ENCODE assay signal across 12 cellular contexts in the genomic region with DNA sequence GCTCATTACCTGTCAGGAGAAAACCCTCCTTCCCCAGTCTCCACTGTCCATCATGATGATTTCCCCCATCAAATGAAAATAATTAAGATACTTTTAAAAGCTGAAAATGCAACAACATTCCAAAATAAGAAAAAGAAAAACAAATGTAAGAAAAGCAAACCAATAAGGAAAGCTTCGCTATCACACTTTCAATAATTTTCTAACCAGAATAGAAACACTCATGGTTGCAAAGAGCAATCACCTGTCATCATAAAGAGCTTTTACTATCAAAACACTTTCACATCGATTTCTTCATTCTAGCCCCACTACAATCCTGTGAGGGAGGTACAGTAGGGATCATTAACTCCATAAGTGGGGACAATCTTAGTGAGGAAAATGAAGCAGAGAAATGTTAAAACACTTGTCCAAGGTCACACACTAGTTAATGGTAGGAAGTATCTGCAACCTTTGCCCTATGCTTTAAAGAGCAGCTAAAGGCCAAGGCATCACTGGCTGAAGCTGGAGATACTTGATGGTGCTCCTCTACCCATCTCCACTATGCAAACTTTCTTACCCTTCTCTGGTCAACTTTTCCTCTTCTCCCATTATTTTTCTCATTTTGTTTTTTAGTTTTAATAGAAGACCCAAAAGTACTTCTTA. TPM values are rescaled to one million over a fixed set of nuclear protein-coding genes. Genes with fewer than 3 reads are reported as not detected.
A peak's percentile ranks its signal among the peaks of the same experiment; 100 is the strongest.
DNase-seq lines count a peak whose midpoint lies in the region; ATAC-seq and TF ChIP-seq lines count a peak whose summit lies in the region.
"Had no signal": no experiment of that assay in that cellular context is flagged by ENCODE, and none has a peak within 500 bp of the region (broad histone marks: within the 10 kb centered on the region; RNA-seq: fewer than 3 reads in every experiment).

No MANE protein-coding gene starts in this region.

- no peaks in the 10 kb centered on the region for H3K9me3 Mint-ChIP-seq in activated T-helper 2 cell treated with anti-CD3 and anti-CD28 coated beads, Interferon-gamma antibody, Interleukin-2, Interleukin-4, amounts not matched to agents 10 μg/mL and 5 μg/mL and 100 μg/mL, durations not matched to agents 14 hours and 24 hours and 36 hours
- H3K9me3 Mint-ChIP-seq: activated CD4-positive, alpha-beta T cell treated with anti-CD3 and anti-CD28 coated beads, Interleukin-2, amount 10 ng/mL, durations not matched to agents 7 days and 5 days had no signal

- H3K27ac ChIP-seq in SK-N-SH (ENCODE audit: low read depth in 2 of 2, low read length in 1 of 2) (no peak overlapping the region), coronary artery (no peak overlapping the region), neutrophil (peak overlapping the region; percentile 65)

- POLR2A ChIA-PET in SK-N-SH (lab: Yijun Ruan, JAX) = no interaction called here

- H2AFZ ChIP-seq in SK-N-SH (ENCODE audit: low read depth) = no peak overlapping the region

- H3K9me2 ChIP-seq in SK-N-SH = no peaks in the 10 kb centered on the region

- H3K36me3 ChIP-seq in SK-N-SH (replicated peaks in 1 of 2; ENCODE audit: control insufficient read depth in 1 of 2, insufficient read depth in 2 of 2, low read length in 1 of 2) (peaks cover 19 to 31% of the 10 kb centered on the region in 2 experiments), neutrophil (no peaks in the 10 kb centered on the region)

- no peak for TF ChIP-seq EP300 in SK-N-SH (IDR thresholded peaks at IDR 0.05; ENCODE audit: borderline replicate concordance in 1 of 2, low read depth in 1 of 2, low read length in 1 of 2)

- CTCF ChIA-PET in SK-N-SH (lab: Yijun Ruan, JAX) = interaction anchor here (1.3 kb wide), 1 partner anchor 95 kb away, joined by 5 read pairs; no protein-coding TSS in a partner anchor

- TF ChIP-seq RAD21 in SK-N-SH (IDR thresholded peaks at IDR 0.05; ENCODE audit: low read length) = no peak

- H3K9me3 ChIP-seq in SK-N-SH (no peaks in the 10 kb centered on the region), neutrophil (no peaks in the 10 kb centered on the region)
- H3K9me3 ChIP-seq: spleen had no signal

- H3K36me3 Mint-ChIP-seq in activated T-helper 2 cell treated with anti-CD3 and anti-CD28 coated beads, Interferon-gamma antibody, Interleukin-2, Interleukin-4, amounts not matched to agents 10 μg/mL and 5 μg/mL and 100 μg/mL, durations not matched to agents 14 hours and 24 hours and 36 hours (ENCODE audit: low read depth) = peaks cover 23% of the 10 kb centered on the region

- DNase-seq in SK-N-SH (no peak), NB4 (ENCODE audit: low read depth) (no peak), coronary artery (ENCODE audit: low spot score) (no peak), GOT3 (lab: John Stamatoyannopoulos, UW) (no peak), dermis blood vessel endothelial cell (no peak)
- DNase-seq in activated T-helper 2 cell treated with anti-CD3 and anti-CD28 coated beads, Interferon-gamma antibody, Interleukin-2, Interleukin-4, amounts not matched to agents 10 μg/mL and 5 μg/mL and 100 μg/mL, durations not matched to agents 14 hours and 24 hours and 36 hours (ENCODE audit: low spot score) = no peak
- DNase-seq: ACHN; activated CD4-positive, alpha-beta T cell treated with anti-CD3 and anti-CD28 coated beads, Interleukin-2, amount 10 ng/mL, durations not matched to agents 7 days and 5 days; spleen; stimulated activated CD8-positive, alpha-beta memory T cell treated with anti-CD3 and anti-CD28 coated beads, Interleukin-4, amount 100 ng/mL, for 48 hours had no signal

- no peak for ATAC-seq in SK-N-SH treated with all-trans-retinoic acid at 6 μM for 48 hours

- H4K20me1 ChIP-seq in SK-N-SH (ENCODE audit: insufficient read depth) = peaks cover 10% of the 10 kb centered on the region

- TF ChIP-seq POLR2A in NB4 (IDR thresholded peaks at IDR 0.05; ENCODE audit: extremely low read depth, insufficient read length) = no peak

- peaks cover 29% of the 10 kb centered on the region for H3F3A ChIP-seq in SK-N-SH (replicated peaks; ENCODE audit: insufficient read depth)

- H3K9ac ChIP-seq in SK-N-SH = no peak overlapping the region

- H3K27me3 ChIP-seq in SK-N-SH (ENCODE audit: insufficient read depth) = no peaks in the 10 kb centered on the region
- H3K27me3 ChIP-seq in neutrophil = no peaks in the 10 kb centered on the region
- H3K27me3 ChIP-seq: spleen had no signal

- intact Hi-C loops in activated T-helper 2 cell treated with anti-CD3 and anti-CD28 coated beads, Interferon-gamma antibody, Interleukin-2, Interleukin-4, amounts not matched to agents 10 μg/mL and 5 μg/mL and 100 μg/mL, durations not matched to agents 14 hours and 24 hours and 36 hours (cut with micrococcal nuclease) = loop anchor here (5.0 kb wide), 1 partner anchor 167 kb away; a partner anchor contains a TSS

- peaks cover 30% of the 10 kb centered on the region for H3K4me1 Mint-ChIP-seq in activated T-helper 2 cell treated with anti-CD3 and anti-CD28 coated beads, Interferon-gamma antibody, Interleukin-2, Interleukin-4, amounts not matched to agents 10 μg/mL and 5 μg/mL and 100 μg/mL, durations not matched to agents 14 hours and 24 hours and 36 hours (ENCODE audit: low read depth)

- H3K4me3 Mint-ChIP-seq in activated T-helper 2 cell treated with anti-CD3 and anti-CD28 coated beads, Interferon-gamma antibody, Interleukin-2, Interleukin-4, amounts not matched to agents 10 μg/mL and 5 μg/mL and 100 μg/mL, durations not matched to agents 14 hours and 24 hours and 36 hours (ENCODE audit: low read depth) = no peak overlapping the region

- TF ChIP-seq CTCF in SK-N-SH (IDR thresholded peaks at IDR 0.05) (no peak), NB4 (IDR thresholded peaks at IDR 0.05; ENCODE audit: low read depth, low read length) (no peak), coronary artery (IDR thresholded peaks at IDR 0.05) (no peak), neutrophil (IDR thresholded peaks at IDR 0.05) (no peak)

- H3K4me3 ChIP-seq in SK-N-SH (ENCODE audit: low read depth in 2 of 2, low read length in 1 of 2) (no peak overlapping the region), NB4 (ENCODE audit: low read depth, low read length) (peak overlapping the region; percentile 74), coronary artery (peak overlapping the region; percentile 14), neutrophil (ENCODE audit: low read depth in 1 of 2, low read length in 1 of 2) (no peak overlapping the region)

- WGBS in SK-N-SH (ENCODE audit: low lambda C conversion rate) = 64% methylated on average over 2 of the region's 2 CpGs

- H3K4me1 ChIP-seq in SK-N-SH (ENCODE audit: control insufficient read depth in 1 of 2, insufficient read depth in 2 of 2, low read depth in 1 of 2, low read length in 1 of 2) (peaks cover 20 to 21% of the 10 kb centered on the region in 2 experiments), neutrophil (ENCODE audit: control insufficient read depth in 1 of 2, insufficient read depth in 1 of 2, low read depth in 1 of 2, low read length in 1 of 2) (peaks cover 26 to 28% of the 10 kb centered on the region in 2 experiments)

- H3K27me3 Mint-ChIP-seq in activated T-helper 2 cell treated with anti-CD3 and anti-CD28 coated beads, Interferon-gamma antibody, Interleukin-2, Interleukin-4, amounts not matched to agents 10 μg/mL and 5 μg/mL and 100 μg/mL, durations not matched to agents 14 hours and 24 hours and 36 hours (ENCODE audit: low read depth) = no peaks in the 10 kb centered on the region
- H3K27me3 Mint-ChIP-seq: activated CD4-positive, alpha-beta T cell treated with anti-CD3 and anti-CD28 coated beads, Interleukin-2, amount 10 ng/mL, durations not matched to agents 7 days and 5 days had no signal

- H3K79me2 ChIP-seq in SK-N-SH (ENCODE audit: insufficient read depth) = peaks cover 70% of the 10 kb centered on the region

- peak overlapping the region; percentile 88; the same call in 1 of the 2 replicates for H3K4me2 ChIP-seq in SK-N-SH

- H3K27ac Mint-ChIP-seq in activated T-helper 2 cell treated with anti-CD3 and anti-CD28 coated beads, Interferon-gamma antibody, Interleukin-2, Interleukin-4, amounts not matched to agents 10 μg/mL and 5 μg/mL and 100 μg/mL, durations not matched to agents 14 hours and 24 hours and 36 hours = no peak overlapping the region
- H3K27ac Mint-ChIP-seq: activated CD4-positive, alpha-beta T cell treated with anti-CD3 and anti-CD28 coated beads, Interleukin-2, amount 10 ng/mL, durations not matched to agents 7 days and 5 days had no signal

TF ChIP-seq in SK-N-SH, 30 proteins besides CTCF, POLR2A, EP300 and RAD21 (continues in another document):
- no peak for TF ChIP-seq FOXM1 (IDR thresholded peaks at IDR 0.05; ENCODE audit: low read depth)
- TF ChIP-seq ELF1 (IDR thresholded peaks at IDR 0.05) = no peak

RNA-seq across cellular contexts. Expression of a gene that starts 2.6 kb away (rescaled TPM):
- 31.1 and 43.3 TPM in 2 replicates for polyA plus RNA-seq in SK-N-SH (2012; rRNA removed)
- polyA plus RNA-seq in SK-N-SH (2012; cell fraction: cytosol; rRNA removed) = 26.1 and 30.8 TPM in 2 replicates
- polyA plus RNA-seq in SK-N-SH (2012; cell fraction: nucleus; rRNA removed) = 59.8 and 93.4 TPM in 2 replicates
- total RNA-seq in activated T-helper 2 cell treated with anti-CD3 and anti-CD28 coated beads, Interferon-gamma antibody, Interleukin-2, Interleukin-4, amounts not matched to agents 10 μg/mL and 5 μg/mL and 100 μg/mL, durations not matched to agents 14 hours and 24 hours and 36 hours = 16.5 and 18.4 TPM in 2 replicates
- 24.2 and 28.4 TPM in 2 replicates for total RNA-seq in dermis blood vessel endothelial cell

RNA-seq across cellular contexts. Expression of a gene that starts 36.6 kb away (rescaled TPM):
- 202 and 222 TPM in 2 replicates for polyA plus RNA-seq in SK-N-SH (2012; rRNA removed)
- polyA plus RNA-seq in SK-N-SH (2012; cell fraction: cytosol; rRNA removed) = 189 and 200 TPM in 2 replicates
- polyA plus RNA-seq in SK-N-SH (2012; cell fraction: nucleus; rRNA removed) = 104 and 183 TPM in 2 replicates
- 125 and 129 TPM in 2 replicates for total RNA-seq in activated T-helper 2 cell treated with anti-CD3 and anti-CD28 coated beads, Interferon-gamma antibody, Interleukin-2, Interleukin-4, amounts not matched to agents 10 μg/mL and 5 μg/mL and 100 μg/mL, durations not matched to agents 14 hours and 24 hours and 36 hours
- total RNA-seq in dermis blood vessel endothelial cell = 125 and 157 TPM in 2 replicates

RNA-seq across cellular contexts. Expression of a gene that starts 53.9 kb away (rescaled TPM):
- polyA plus RNA-seq in SK-N-SH (2012; rRNA removed) = 16.2 and 19.7 TPM in 2 replicates
- 8.6 and 11.2 TPM in 2 replicates for polyA plus RNA-seq in SK-N-SH (2012; cell fraction: cytosol; rRNA removed)
- 76.3 and 105 TPM in 2 replicates for polyA plus RNA-seq in SK-N-SH (2012; cell fraction: nucleus; rRNA removed)
- 0.73 and 0.99 TPM in 2 replicates for total RNA-seq in activated T-helper 2 cell treated with anti-CD3 and anti-CD28 coated beads, Interferon-gamma antibody, Interleukin-2, Interleukin-4, amounts not matched to agents 10 μg/mL and 5 μg/mL and 100 μg/mL, durations not matched to agents 14 hours and 24 hours and 36 hours
- total RNA-seq in dermis blood vessel endothelial cell = 36.8 and 50.4 TPM in 2 replicates

RNA-seq across cellular contexts. Expression of a gene that starts 58.7 kb away (rescaled TPM):
- 17.6 and 19.8 TPM in 2 replicates for polyA plus RNA-seq in SK-N-SH (2012; rRNA removed)
- polyA plus RNA-seq in SK-N-SH (2012; cell fraction: cytosol; rRNA removed) = 9.4 and 13.7 TPM in 2 replicates
- polyA plus RNA-seq in SK-N-SH (2012; cell fraction: nucleus; rRNA removed) = 41.2 and 52.7 TPM in 2 replicates
- total RNA-seq in activated T-helper 2 cell treated with anti-CD3 and anti-CD28 coated beads, Interferon-gamma antibody, Interleukin-2, Interleukin-4, amounts not matched to agents 10 μg/mL and 5 μg/mL and 100 μg/mL, durations not matched to agents 14 hours and 24 hours and 36 hours = 188 and 197 TPM in 2 replicates
- 29.3 and 44.7 TPM in 2 replicates for total RNA-seq in dermis blood vessel endothelial cell

Comparison
In these comparisons a context has a peak if more than half of its experiments do, and no peak if none do; other contexts are left out.
1. H3K4me3 ChIP-seq: peak in NB4 (single experiment) and coronary artery (single experiment); none in SK-N-SH (0 of 2) and neutrophil (0 of 2).
2. RNA of a gene that starts 53.9 kb away (total RNA-seq): 36.8 to 50.4 TPM in dermis blood vessel endothelial cell; 0.73 to 0.99 TPM in activated T-helper 2 cell treated with anti-CD3 and anti-CD28 coated beads, Interferon-gamma antibody, Interleukin-2, Interleukin-4, amounts not matched to agents 10 μg/mL and 5 μg/mL and 100 μg/mL, durations not matched to agents 14 hours and 24 hours and 36 hours; every median in the first group is over 10 times any median in the second.